In genomic region chr20:33251496-33251895, GRCh38 we compare ENCODE assay signal across 17 cellular contexts. TPM values are rescaled to one million over a fixed set of nuclear protein-coding genes. Genes with fewer than 3 reads are reported as not detected.
DNase-seq lines count a peak whose midpoint lies in the region; ATAC-seq and TF ChIP-seq lines count a peak whose summit lies in the region.
"Had no signal": no experiment of that assay in that cellular context is flagged by ENCODE, and none has a peak within 500 bp of the region (broad histone marks: within the 10 kb centered on the region; RNA-seq: fewer than 3 reads in every experiment).

No MANE protein-coding gene starts in this region.

- no peaks in the 10 kb centered on the region for H3K36me3 Mint-ChIP-seq in osteocyte (ENCODE audit: unreplicated experiment)

- H3K27me3 Mint-ChIP-seq in osteocyte (ENCODE audit: unreplicated experiment) = peaks cover 24% of the 10 kb centered on the region

- ATAC-seq in GM21381 (IDR thresholded peaks at IDR 0.05; ENCODE audit: unreplicated experiment) (no peak), HG03460 (IDR thresholded peaks at IDR 0.05; ENCODE audit: unreplicated experiment) (no peak)

- DNase-seq in DMS 273 (lab: John Stamatoyannopoulos, UW; ENCODE audit: unreplicated experiment) (peak; percentile 88), NCI-H1694 (lab: John Stamatoyannopoulos, UW) (peak; percentile 24), NCI-H446 treated with DMSO at 0.1 percent for 48 hours (lab: John Stamatoyannopoulos, UW) (peak; percentile 82), dermis blood vessel endothelial cell (peak; percentile 11), GM20000 (ENCODE audit: low spot score) (no peak), osteocyte (ENCODE audit: extremely low spot score, unreplicated experiment) (no peak)
- DNase-seq: DMS79, H7, IMR-90, NCI-H1436 treated with DMSO at 0.1 percent for 48 hours, NCI-H345, SHP77 treated with DMSO at 0.1 percent for 48 hours had no signal

- no peak for TF ChIP-seq CTCF in GM20000 (IDR thresholded peaks at IDR 0.05; ENCODE audit: extremely low read depth, missing control alignments)
- no peak for TF ChIP-seq CTCF in osteocyte (IDR thresholded peaks at IDR 0.05)

- H3K4me3 Mint-ChIP-seq in osteocyte (ENCODE audit: unreplicated experiment) = no peak overlapping the region
- H3K4me3 Mint-ChIP-seq: T-helper 1 cell treated with Interleukin-12 subunit alpha and Interleukin-12 subunit beta and Interleukin-4 antibody, amounts not matched to agents 30 μg/mL and 1 μg/mL, for 36 hours had no signal

- H3K4me1 Mint-ChIP-seq in osteocyte (ENCODE audit: unreplicated experiment) = no peaks in the 10 kb centered on the region

- no peaks in the 10 kb centered on the region for H3K9me3 Mint-ChIP-seq in osteocyte (ENCODE audit: unreplicated experiment)
- H3K9me3 Mint-ChIP-seq: T-helper 1 cell treated with Interleukin-12 subunit alpha and Interleukin-12 subunit beta and Interleukin-4 antibody, amounts not matched to agents 30 μg/mL and 1 μg/mL, for 36 hours had no signal

- H3K27ac Mint-ChIP-seq in osteocyte (ENCODE audit: unreplicated experiment) = no peak overlapping the region
- H3K27ac Mint-ChIP-seq: T-helper 1 cell treated with Interleukin-12 subunit alpha and Interleukin-12 subunit beta and Interleukin-4 antibody, amounts not matched to agents 30 μg/mL and 1 μg/mL, for 36 hours had no signal

RNA-seq across cellular contexts. Expression of gene BPIFA1, which starts 15.7 kb away (rescaled TPM):
- not detected in 2 replicates for total RNA-seq in dermis blood vessel endothelial cell
- total RNA-seq in osteocyte = not detected in 2 replicates
- total RNA-seq: A172, H7, IMR-90, LHCN-M2 had no signal

RNA-seq across cellular contexts. Expression of gene BPIFB1, which starts 31.5 kb away (rescaled TPM):
- total RNA-seq in dermis blood vessel endothelial cell = not detected in 2 replicates
- not detected in 2 replicates for total RNA-seq in osteocyte
- total RNA-seq: A172, H7, IMR-90, LHCN-M2 had no signal

RNA-seq across cellular contexts. Expression of gene BPIFA3, which starts 34.3 kb away (rescaled TPM):
- total RNA-seq in dermis blood vessel endothelial cell = not detected in 2 replicates
- total RNA-seq in osteocyte = not detected in 2 replicates
- total RNA-seq: A172, H7, IMR-90, LHCN-M2 had no signal

Comparison
In these comparisons a context has a peak if more than half of its experiments do, and no peak if none do; other contexts are left out.
1. DNase-seq: peak in DMS 273 (single experiment), NCI-H1694 (single experiment), NCI-H446 treated with DMSO at 0.1 percent for 48 hours (single experiment) and dermis blood vessel endothelial cell (single experiment); none in GM20000 (single experiment) and osteocyte (single experiment).